8 cellular contexts compared by ENCODE assay signal in genomic region chr5:59387127-59387526, GRCh38.
"Had no signal": no experiment of that assay in that cellular context is flagged by ENCODE, and none has a peak within 500 bp of the region (broad histone marks: within the 10 kb centered on the region; RNA-seq: fewer than 3 reads in every experiment).

No MANE protein-coding gene starts in this region.

- H3K4me3 ChIP-seq: GM12878 had no signal

- FAIRE-seq: G401.6, GM12878, GM12891, GM12892, GM18507, GM19239 had no signal

- DNase-seq: GDM1, GF-D8 had no signal

- ATAC-seq: GM12878 had no signal
